13 cellular contexts compared by ENCODE assay signal in the genomic region with DNA sequence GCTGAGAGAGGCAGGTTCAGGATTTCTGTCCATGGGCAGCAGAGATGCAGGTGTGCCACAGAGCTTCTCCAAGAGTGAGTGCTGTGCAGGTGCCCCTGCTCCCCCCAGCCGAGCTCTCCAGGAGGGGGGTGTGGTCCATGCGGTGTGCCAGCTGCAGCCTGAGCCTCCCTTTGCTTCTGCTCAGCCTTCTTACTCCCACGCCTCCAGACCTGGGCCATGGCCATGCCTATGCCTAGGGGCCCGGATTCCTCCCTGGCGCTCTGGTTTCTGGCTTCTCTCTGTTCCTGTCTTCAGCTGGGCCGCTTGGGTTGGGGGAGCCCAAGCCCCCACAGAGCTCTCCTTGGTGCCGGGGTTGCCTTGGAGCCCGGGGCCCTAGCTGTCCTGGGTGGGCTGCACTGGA.
DNase-seq lines count a peak whose midpoint lies in the region; TF ChIP-seq lines count a peak whose summit lies in the region.
"Had no signal": no experiment of that assay in that cellular context is flagged by ENCODE, and none has a peak within 500 bp of the region (broad histone marks: within the 10 kb centered on the region; RNA-seq: fewer than 3 reads in every experiment).

No MANE protein-coding gene starts in this region.

- peaks cover 0 to 17% (median 0%) of the 10 kb centered on the region in 3 donors for H3K27me3 ChIP-seq in stomach

- intact Hi-C loops in stomach (cut with DNase I; ENCODE audit: low total_unique reads) = no loop called here

- peak; percentile 47 for DNase-seq in NCI-H2171 treated with DMSO at 0.1 percent for 48 hours (lab: John Stamatoyannopoulos, UW)
- DNase-seq in NCI-H2171 (lab: John Stamatoyannopoulos, UW) = no peak
- DNase-seq in DMS79 (lab: John Stamatoyannopoulos, UW) = peak; percentile 2
- peak; percentile 66 for DNase-seq in coronary artery (ENCODE audit: low spot score)
- peak; percentile 4 for DNase-seq in stomach
- no peak for DNase-seq in GM20000 (ENCODE audit: low spot score)
- DNase-seq in SHP77 treated with DMSO at 0.1 percent for 48 hours (lab: John Stamatoyannopoulos, UW) = no peak
- DNase-seq: Calu3, KG1, NCI-H1048, NCI-H526 treated with DMSO at 0.1 percent for 48 hours, PC-3 had no signal

- no peaks in the 10 kb centered on the region for H3K4me1 ChIP-seq in stomach

- TF ChIP-seq EP300 in stomach (IDR thresholded peaks at IDR 0.05) = no peak

- H3K27ac ChIP-seq in coronary artery (no peak overlapping the region), stomach (no peak overlapping the region)
- H3K27ac ChIP-seq: SK-N-MC had no signal

- WGBS in stomach, 5 donors = 75 to 81% (median 77%) methylated on average over 6 to 8 of the region's 8 CpGs

- no peaks in the 10 kb centered on the region for H3K9me3 ChIP-seq in stomach

- H3K4me3 ChIP-seq in coronary artery = no peak overlapping the region
- H3K4me3 ChIP-seq in stomach = no peak overlapping the region
- H3K4me3 ChIP-seq: SK-N-MC had no signal

- TF ChIP-seq POLR2A in stomach (IDR thresholded peaks at IDR 0.05) = no peak

- H3K36me3 ChIP-seq in stomach = no peaks in the 10 kb centered on the region

- TF ChIP-seq CTCF in coronary artery (IDR thresholded peaks at IDR 0.05) (no peak), stomach (IDR thresholded peaks at IDR 0.05) (no peak), GM20000 (IDR thresholded peaks at IDR 0.05; ENCODE audit: extremely low read depth, missing control alignments) (no peak)

Comparison
In these comparisons a context has a peak if more than half of its experiments do, and no peak if none do; other contexts are left out.
1. DNase-seq: peak in NCI-H2171 treated with DMSO at 0.1 percent for 48 hours (single experiment), DMS79 (single experiment), coronary artery (single experiment) and stomach (single experiment); none in NCI-H2171 (single experiment), GM20000 (single experiment) and SHP77 treated with DMSO at 0.1 percent for 48 hours (single experiment).